ENCODE assay signal across 8 cellular contexts in the genomic region with DNA sequence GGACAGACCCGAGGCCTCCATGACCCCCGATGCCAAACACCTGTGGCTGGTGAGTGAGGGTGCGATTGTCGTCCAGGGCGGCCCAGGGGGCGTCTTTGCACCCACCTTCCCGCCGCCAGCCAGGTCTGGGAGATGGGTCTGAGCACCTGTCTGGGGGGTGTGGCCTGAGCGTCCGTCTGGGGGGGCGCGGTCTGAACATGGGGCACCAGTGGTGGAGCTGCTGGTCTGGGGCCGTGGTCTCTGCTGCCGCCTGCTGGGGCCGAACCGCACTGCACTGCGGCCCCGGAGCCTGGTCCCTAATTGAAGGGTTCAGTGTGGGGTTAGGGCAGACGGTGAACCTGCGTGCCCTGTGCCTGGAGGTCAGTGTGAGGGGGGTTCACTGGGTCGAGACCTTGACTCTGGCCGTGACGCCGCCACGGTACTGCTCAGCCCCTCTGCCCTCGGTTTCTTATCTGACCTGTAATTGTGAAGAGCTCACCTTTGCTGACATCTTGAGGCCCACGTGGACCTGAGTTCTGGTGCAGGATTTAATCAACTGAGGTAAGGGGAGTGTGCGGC. TPM values are rescaled to one million over a fixed set of nuclear protein-coding genes. Genes with fewer than 3 reads are reported as not detected.
DNase-seq lines count a peak whose midpoint lies in the region; ATAC-seq and TF ChIP-seq lines count a peak whose summit lies in the region.

No MANE protein-coding gene starts in this region.

- DNase-seq in Daoy (ENCODE audit: low read depth) (peak; percentile 62), T-helper 2 cell (peak; percentile 56 to 68 (median 65)), adipocyte (ENCODE audit: low read depth) (peak; percentile 66), hepatocyte (ENCODE audit: low spot score) (peak; percentile 71)
- DNase-seq in stimulated activated CD4-positive, alpha-beta T cell treated with anti-CD3 and anti-CD28 coated beads, Interleukin-15, amount 100 ng/mL, for 48 hours (ENCODE audit: low read depth in 2 of 2), result peak; percentile 40 to 69

- peaks cover 14% of the 10 kb centered on the region for H3K4me1 ChIP-seq in adipocyte (ENCODE audit: control insufficient read depth, insufficient read depth, low read length)
- no peaks in the 10 kb centered on the region for H3K4me1 ChIP-seq in hepatocyte (ENCODE audit: insufficient read depth)

- H3K4me3 ChIP-seq in adipocyte (ENCODE audit: low read length) (no peak overlapping the region), hepatocyte (no peak overlapping the region)

- peak; percentile 97 for TF ChIP-seq RAD21 in Ishikawa (IDR thresholded peaks at IDR 0.05; ENCODE audit: low read depth)

- H3K4me2 ChIP-seq in hepatocyte, result no peak overlapping the region

- no peaks in the 10 kb centered on the region for H3K79me2 ChIP-seq in hepatocyte

- H3K9me2 ChIP-seq in hepatocyte (replicated peaks; ENCODE audit: insufficient read depth), result no peaks in the 10 kb centered on the region

- no peaks in the 10 kb centered on the region for H3K9me3 ChIP-seq in adipocyte (ENCODE audit: control insufficient read depth, low read length)
- no peaks in the 10 kb centered on the region for H3K9me3 ChIP-seq in hepatocyte (ENCODE audit: low read depth)

- no peak for TF ChIP-seq EP300 in Ishikawa (IDR thresholded peaks at IDR 0.05; ENCODE audit: borderline replicate concordance)

- ATAC-seq in HG02870 (IDR thresholded peaks at IDR 0.05; ENCODE audit: unreplicated experiment) (no peak), GM21367 (IDR thresholded peaks at IDR 0.05; ENCODE audit: unreplicated experiment) (no peak)

- peak; percentile 91 for TF ChIP-seq CTCF in hepatocyte (IDR thresholded peaks at IDR 0.05; ENCODE audit: poor library complexity)

- H4K20me1 ChIP-seq in hepatocyte (ENCODE audit: insufficient read depth, poor library complexity, severe bottlenecking), result no peaks in the 10 kb centered on the region

- no peak overlapping the region for H3K27ac ChIP-seq in hepatocyte

- H3K27me3 ChIP-seq in adipocyte (replicated peaks; ENCODE audit: control insufficient read depth, insufficient read depth, low read length), result no peaks in the 10 kb centered on the region
- no peaks in the 10 kb centered on the region for H3K27me3 ChIP-seq in hepatocyte

- no peak overlapping the region for H2AFZ ChIP-seq in hepatocyte

- WGBS in hepatocyte (ENCODE audit: low lambda C conversion rate, missing lambda C conversion rate), result 38% methylated on average over 21 of the region's 28 CpGs

- H3K9ac ChIP-seq in adipocyte (ENCODE audit: low read length), result no peak overlapping the region

- H3K36me3 ChIP-seq in adipocyte (ENCODE audit: control insufficient read depth, insufficient read depth, low read length, severe bottlenecking) (no peaks in the 10 kb centered on the region), hepatocyte (replicated peaks; ENCODE audit: insufficient read depth, low read depth) (no peaks in the 10 kb centered on the region)

TF ChIP-seq in Ishikawa, 13 proteins besides CTCF, POLR2A, EP300 and RAD21:
- TF ChIP-seq EGR1 (IDR thresholded peaks at IDR 0.05), result no peak
- 0 out of 2 replicates have a peak, but pooled peaks have one; percentile 27 for TF ChIP-seq TCF12 (IDR thresholded peaks at IDR 0.05; ENCODE audit: low read depth)
- TF ChIP-seq YY1 (IDR thresholded peaks at IDR 0.05; ENCODE audit: low read depth), result 0 out of 2 replicates have a peak, but pooled peaks have one; percentile 47
- TF ChIP-seq, protein P1, sequence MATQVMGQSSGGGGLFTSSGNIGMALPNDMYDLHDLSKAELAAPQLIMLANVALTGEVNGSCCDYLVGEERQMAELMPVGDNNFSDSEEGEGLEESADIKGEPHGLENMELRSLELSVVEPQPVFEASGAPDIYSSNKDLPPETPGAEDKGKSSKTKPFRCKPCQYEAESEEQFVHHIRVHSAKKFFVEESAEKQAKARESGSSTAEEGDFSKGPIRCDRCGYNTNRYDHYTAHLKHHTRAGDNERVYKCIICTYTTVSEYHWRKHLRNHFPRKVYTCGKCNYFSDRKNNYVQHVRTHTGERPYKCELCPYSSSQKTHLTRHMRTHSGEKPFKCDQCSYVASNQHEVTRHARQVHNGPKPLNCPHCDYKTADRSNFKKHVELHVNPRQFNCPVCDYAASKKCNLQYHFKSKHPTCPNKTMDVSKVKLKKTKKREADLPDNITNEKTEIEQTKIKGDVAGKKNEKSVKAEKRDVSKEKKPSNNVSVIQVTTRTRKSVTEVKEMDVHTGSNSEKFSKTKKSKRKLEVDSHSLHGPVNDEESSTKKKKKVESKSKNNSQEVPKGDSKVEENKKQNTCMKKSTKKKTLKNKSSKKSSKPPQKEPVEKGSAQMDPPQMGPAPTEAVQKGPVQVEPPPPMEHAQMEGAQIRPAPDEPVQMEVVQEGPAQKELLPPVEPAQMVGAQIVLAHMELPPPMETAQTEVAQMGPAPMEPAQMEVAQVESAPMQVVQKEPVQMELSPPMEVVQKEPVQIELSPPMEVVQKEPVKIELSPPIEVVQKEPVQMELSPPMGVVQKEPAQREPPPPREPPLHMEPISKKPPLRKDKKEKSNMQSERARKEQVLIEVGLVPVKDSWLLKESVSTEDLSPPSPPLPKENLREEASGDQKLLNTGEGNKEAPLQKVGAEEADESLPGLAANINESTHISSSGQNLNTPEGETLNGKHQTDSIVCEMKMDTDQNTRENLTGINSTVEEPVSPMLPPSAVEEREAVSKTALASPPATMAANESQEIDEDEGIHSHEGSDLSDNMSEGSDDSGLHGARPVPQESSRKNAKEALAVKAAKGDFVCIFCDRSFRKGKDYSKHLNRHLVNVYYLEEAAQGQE (IDR thresholded peaks at IDR 0.05; ENCODE audit: low read depth), result 0 out of 2 replicates have a peak, but pooled peaks have one; percentile 7
TF ChIP-seq in Ishikawa: peak in this region for 3.

RNA-seq across cellular contexts. Expression of gene TCF25, which starts 12.6 kb away (rescaled TPM):
- total RNA-seq in Daoy (2014; rRNA removed; shearing (Covaris generic)), result 59.8 and 63.6 TPM in 2 replicates
- total RNA-seq in hepatocyte, result 79.3 and 130 TPM in 2 replicates
- polyA plus RNA-seq in hepatocyte, result 206 and 256 TPM in 2 replicates

RNA-seq across cellular contexts. Expression of gene SPIRE2, which starts 32.6 kb away (rescaled TPM):
- 6.3 and 7.7 TPM in 2 replicates for total RNA-seq in Daoy (2014; rRNA removed; shearing (Covaris generic))
- total RNA-seq in hepatocyte, result 16.9 and 21.7 TPM in 2 replicates
- 13.4 and 18.4 TPM in 2 replicates for polyA plus RNA-seq in hepatocyte

RNA-seq across cellular contexts. Expression of gene FANCA, which starts 44.4 kb away (rescaled TPM):
- total RNA-seq in Daoy (2014; rRNA removed; shearing (Covaris generic)), result 33.5 and 36.6 TPM in 2 replicates
- total RNA-seq in hepatocyte, result 6.1 and 9.5 TPM in 2 replicates
- 9.6 and 11.4 TPM in 2 replicates for polyA plus RNA-seq in hepatocyte

RNA-seq across cellular contexts. Expression of gene MC1R, which starts 57.8 kb away (rescaled TPM):
- total RNA-seq in Daoy (2014; rRNA removed; shearing (Covaris generic)), result 0.95 and 1.9 TPM in 2 replicates
- total RNA-seq in hepatocyte, result 4.2 and 4.5 TPM in 2 replicates
- polyA plus RNA-seq in hepatocyte, result 3.4 and 4.8 TPM in 2 replicates
